13 cellular contexts compared by ENCODE assay signal in the genomic region with DNA sequence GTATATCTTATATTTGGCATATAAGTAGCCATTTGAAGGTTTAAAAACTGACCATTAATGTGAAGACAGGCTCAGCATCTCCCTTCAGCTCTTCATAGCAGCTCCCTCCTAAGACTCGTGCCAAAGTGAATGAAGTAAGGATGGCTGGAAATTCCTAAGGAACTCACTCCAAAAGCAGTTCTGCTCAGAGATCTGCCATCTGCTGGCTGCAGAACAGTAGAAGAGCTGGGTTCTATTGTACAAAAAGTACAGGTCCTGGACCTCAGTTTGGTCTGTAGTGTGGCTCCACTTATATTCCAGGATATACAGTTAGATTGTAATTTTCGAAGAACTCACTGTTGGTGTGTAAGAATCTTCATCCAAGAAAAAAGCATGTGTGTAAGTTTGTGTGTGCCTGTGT.
DNase-seq lines count a peak whose midpoint lies in the region; ATAC-seq and TF ChIP-seq lines count a peak whose summit lies in the region.
"Had no signal": no experiment of that assay in that cellular context is flagged by ENCODE, and none has a peak within 500 bp of the region (broad histone marks: within the 10 kb centered on the region; RNA-seq: fewer than 3 reads in every experiment).

No MANE protein-coding gene starts in this region.

- H3K36me3 Mint-ChIP-seq in activated CD4-positive, alpha-beta T cell treated with anti-CD3 and anti-CD28 coated beads, Interleukin-2, amount 10 ng/mL, durations not matched to agents 7 days and 5 days (ENCODE audit: low read depth): no peaks in the 10 kb centered on the region

- H3K36me3 ChIP-seq in GM06990 (ENCODE audit: control insufficient read depth, insufficient read depth, low read length) (no peaks in the 10 kb centered on the region), heart left ventricle (peaks cover 0 to 100% (median 67%) of the 10 kb centered on the region in 9 donors), gastrocnemius medialis (peaks cover 0 to 86% of the 10 kb centered on the region in 2 donors), uterus (no peaks in the 10 kb centered on the region)

- intact Hi-C loops in heart left ventricle (cut with DNase I) (loop anchor here in 5 of 10 donors (5.0 to 10.0 kb wide), 4 partner anchors 170 to 270 kb away; partner anchors contain the start of gene ATOSB (in 3 of the 5)), gastrocnemius medialis (cut with DNase I; ENCODE audit: low total_unique reads) (loop anchor here (5.0 kb wide), 2 partner anchors 73 to 268 kb away; partner anchors contain the start of gene ATOSB), uterus (cut with DNase I; ENCODE audit: low total_unique reads) (loop anchor here (10.0 kb wide), 1 partner anchor 500 kb away; no protein-coding TSS in a partner anchor)

- no peak overlapping the region for H3K27ac ChIP-seq in heart left ventricle
- no peak overlapping the region for H3K27ac ChIP-seq in gastrocnemius medialis
- no peak overlapping the region for H3K27ac ChIP-seq in uterus

- DNase-seq in GM06990 (ENCODE audit: extremely low read depth, insufficient read length) (no peak), amniotic stem cell (lab: John Stamatoyannopoulos, UW) (peak; percentile 26), heart left ventricle (no peak), gastrocnemius medialis (no peak), uterus (no peak), NCI-H2029 (lab: John Stamatoyannopoulos, UW) (no peak)
- no peak for DNase-seq in activated CD4-positive, alpha-beta T cell treated with anti-CD3 and anti-CD28 coated beads, Interleukin-2, amount 10 ng/mL, durations not matched to agents 7 days and 5 days
- no peak for DNase-seq in activated T-cell treated with anti-CD3 and anti-CD28 coated beads, Interleukin-2, amount 50 U/mL, for 1 hour
- DNase-seq: activated naive CD4-positive, alpha-beta T cell treated with Interleukin-2 at 50 U/mL for 16 hours; glutamatergic neuron; NK-92 treated with Interleukin-12 subunit alpha and Interleukin-12 subunit beta, amount 100 ng/mL, for 24 hours had no signal

- CTCF ChIA-PET in activated CD4-positive, alpha-beta T cell treated with anti-CD3 and anti-CD28 coated beads, Interleukin-2, amount 10 ng/mL, durations not matched to agents 7 days and 5 days (lab: Charles Lee): no interaction called here

- peak; percentile 4 for TF ChIP-seq CTCF in GM06990 (IDR thresholded peaks at IDR 0.05; ENCODE audit: insufficient read depth, low read length, poor library complexity, severe bottlenecking)
- peak in 7 of 12 donors; percentile 7 to 42 (median 30) for TF ChIP-seq CTCF in heart left ventricle (IDR thresholded peaks at IDR 0.05)
- TF ChIP-seq CTCF in gastrocnemius medialis (IDR thresholded peaks at IDR 0.05 in 4 of 5, conservative IDR thresholded peaks at IDR 0.05 in 1 of 5): peak in 2 of 5 experiments; percentile 18 to 31
- TF ChIP-seq CTCF in uterus (IDR thresholded peaks at IDR 0.05): no peak

- H3K4me1 ChIP-seq in heart left ventricle (peaks cover 0 to 6% (median 0%) of the 10 kb centered on the region in 12 donors), gastrocnemius medialis (no peaks in the 10 kb centered on the region), uterus (no peaks in the 10 kb centered on the region)

- H3K9me3 Mint-ChIP-seq in activated CD4-positive, alpha-beta T cell treated with anti-CD3 and anti-CD28 coated beads, Interleukin-2, amount 10 ng/mL, durations not matched to agents 7 days and 5 days: no peaks in the 10 kb centered on the region
- H3K9me3 Mint-ChIP-seq: nephron had no signal

- H3K27me3 ChIP-seq in GM06990 (replicated peaks; ENCODE audit: control insufficient read depth, insufficient read depth, low read length): no peaks in the 10 kb centered on the region
- H3K27me3 ChIP-seq in heart left ventricle: no peaks in the 10 kb centered on the region
- no peaks in the 10 kb centered on the region for H3K27me3 ChIP-seq in gastrocnemius medialis
- H3K27me3 ChIP-seq in uterus: no peaks in the 10 kb centered on the region

- peaks cover 3% of the 10 kb centered on the region for H3K27me3 Mint-ChIP-seq in activated CD4-positive, alpha-beta T cell treated with anti-CD3 and anti-CD28 coated beads, Interleukin-2, amount 10 ng/mL, durations not matched to agents 7 days and 5 days

- no peak overlapping the region for H3K27ac Mint-ChIP-seq in activated CD4-positive, alpha-beta T cell treated with anti-CD3 and anti-CD28 coated beads, Interleukin-2, amount 10 ng/mL, durations not matched to agents 7 days and 5 days
- H3K27ac Mint-ChIP-seq: nephron had no signal

- POLR2A ChIA-PET in activated CD4-positive, alpha-beta T cell treated with anti-CD3 and anti-CD28 coated beads, Interleukin-2, amount 10 ng/mL, durations not matched to agents 7 days and 5 days (lab: Charles Lee): no interaction called here

- no peak overlapping the region for H3K4me3 Mint-ChIP-seq in activated CD4-positive, alpha-beta T cell treated with anti-CD3 and anti-CD28 coated beads, Interleukin-2, amount 10 ng/mL, durations not matched to agents 7 days and 5 days
- H3K4me3 Mint-ChIP-seq: nephron had no signal

- in situ Hi-C loops in gastrocnemius medialis (cut with MboI; ENCODE audit: low sequenced_read_pairs in 4 of 4): no loop called here

- TF ChIP-seq POLR2A in heart left ventricle (IDR thresholded peaks at IDR 0.05) (no peak), gastrocnemius medialis (IDR thresholded peaks at IDR 0.05) (no peak), uterus (IDR thresholded peaks at IDR 0.05) (no peak)

- H3K9me3 ChIP-seq in heart left ventricle (no peaks in the 10 kb centered on the region), gastrocnemius medialis (no peaks in the 10 kb centered on the region), uterus (no peaks in the 10 kb centered on the region)

- no peak overlapping the region for H3K4me3 ChIP-seq in GM06990 (replicated peaks; ENCODE audit: low read depth, low read length)
- H3K4me3 ChIP-seq in heart left ventricle: no peak overlapping the region
- H3K4me3 ChIP-seq in gastrocnemius medialis: no peak overlapping the region
- no peak overlapping the region for H3K4me3 ChIP-seq in uterus
- H3K4me3 ChIP-seq: K562 had no signal

- WGBS in heart left ventricle, 4 donors: 53 to 73% (median 58%) methylated on average over 2 of the region's 2 CpGs

- no peaks in the 10 kb centered on the region for H3K4me1 Mint-ChIP-seq in activated CD4-positive, alpha-beta T cell treated with anti-CD3 and anti-CD28 coated beads, Interleukin-2, amount 10 ng/mL, durations not matched to agents 7 days and 5 days

- ATAC-seq in heart left ventricle (peak in 3 of 4 donors; percentile 14 to 45 (median 42)), gastrocnemius medialis (peak; percentile 55 to 57)
- ATAC-seq: K562 had no signal

Comparison
In these comparisons a context has a peak if more than half of its experiments do, and no peak if none do; other contexts are left out.
1. CTCF ChIP-seq: peak in GM06990 (single experiment) and heart left ventricle (7 of 12); none in uterus (0 of 4).